In the genomic region with DNA sequence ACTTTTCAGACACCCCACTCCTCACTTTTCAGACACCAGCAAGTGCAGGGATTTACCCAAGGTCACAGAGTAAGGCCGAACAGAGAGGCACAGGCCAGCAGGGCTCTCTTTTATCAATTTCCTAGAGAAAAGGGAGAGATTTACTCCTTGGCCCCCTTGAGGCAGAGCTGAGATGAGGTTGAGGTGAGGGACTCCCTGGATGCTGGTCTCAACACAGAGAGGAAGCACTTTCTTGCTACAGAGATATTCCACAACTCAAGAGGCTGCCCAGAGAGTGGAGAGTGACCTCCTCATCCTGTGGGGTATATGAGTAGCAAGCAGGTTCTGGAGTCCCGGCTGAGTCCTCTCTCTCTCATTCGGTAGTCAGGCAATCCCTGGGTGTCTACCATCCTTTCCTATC, we compare ENCODE assay signal across 15 cellular contexts. TPM values are rescaled to one million over a fixed set of nuclear protein-coding genes. Genes with fewer than 3 reads are reported as not detected.
DNase-seq lines count a peak whose midpoint lies in the region; ATAC-seq and TF ChIP-seq lines count a peak whose summit lies in the region.
"Had no signal": no experiment of that assay in that cellular context is flagged by ENCODE, and none has a peak within 500 bp of the region (broad histone marks: within the 10 kb centered on the region; RNA-seq: fewer than 3 reads in every experiment).

No MANE protein-coding gene starts in this region.

- in situ Hi-C loops in brain microvascular endothelial cell (cut with HindIII; ENCODE audit: low pct_ligation_motif_present, low sequenced_read_pairs): no loop called here

- H3K27ac ChIP-seq in DND-41 (ENCODE audit: low read length) (no peak overlapping the region), brain microvascular endothelial cell (no peak overlapping the region), ovary (peak overlapping the region in 1 of 2 donors; percentile 96)
- no peak overlapping the region for H3K27ac ChIP-seq in CD4-positive, alpha-beta memory T cell (ENCODE audit: low read depth, low read length)

- TF ChIP-seq CTCF in DND-41 (IDR thresholded peaks at IDR 0.05; ENCODE audit: borderline replicate concordance, extremely low read depth, low read length, poor library complexity, severe bottlenecking): peak; percentile 24
- peak; percentile 42 for TF ChIP-seq CTCF in brain microvascular endothelial cell (IDR thresholded peaks at IDR 0.05; ENCODE audit: low read depth, low read length, missing control alignments)
- peak; percentile 7 for TF ChIP-seq CTCF in nephron progenitor cell (IDR thresholded peaks at IDR 0.05)
- no peak for TF ChIP-seq CTCF in ovary (IDR thresholded peaks at IDR 0.05)

- no peak overlapping the region for H3K4me3 Mint-ChIP-seq in nephron progenitor cell
- peak overlapping the region in 3 of 8 donors; percentile 15 to 59 (median 48) for H3K4me3 Mint-ChIP-seq in CD4-positive, alpha-beta memory T cell

- H3K79me2 ChIP-seq in DND-41 (ENCODE audit: insufficient read depth, low read length): no peaks in the 10 kb centered on the region

- no peak for ATAC-seq in DND-41 (ENCODE audit: insufficient read depth, low read depth)
- no peak for ATAC-seq in HG02588 (IDR thresholded peaks at IDR 0.05; ENCODE audit: unreplicated experiment)
- ATAC-seq in HG02763 (IDR thresholded peaks at IDR 0.05; ENCODE audit: unreplicated experiment): no peak
- ATAC-seq: mucosa of descending colon had no signal

- H2AFZ ChIP-seq in DND-41 (ENCODE audit: low read depth, low read length): no peak overlapping the region

- TF ChIP-seq EP300 in ovary (IDR thresholded peaks at IDR 0.05): no peak

- no peak overlapping the region for H3K9ac ChIP-seq in DND-41 (ENCODE audit: low read depth, low read length)

- no peaks in the 10 kb centered on the region for H3K36me3 Mint-ChIP-seq in nephron progenitor cell (ENCODE audit: low read depth)
- no peaks in the 10 kb centered on the region for H3K36me3 Mint-ChIP-seq in CD4-positive, alpha-beta memory T cell

- DNase-seq in DND-41 (no peak), MV-4-11 (lab: John Stamatoyannopoulos, UW) (peak; percentile 13), brain microvascular endothelial cell (no peak), nephron progenitor cell (no peak), ovary (no peak)
- DNase-seq in CD4-positive, alpha-beta memory T cell: no peak
- DNase-seq: activated gamma-delta T cell treated with Interleukin-2 at 50 U/mL for 16 hours, caudate nucleus, esophagus squamous epithelium, mucosa of descending colon, NCI-H1417 treated with DMSO at 0.1 percent for 48 hours, NCI-H526 treated with DMSO at 0.1 percent for 48 hours, sigmoid colon had no signal

- H4K20me1 ChIP-seq in DND-41 (ENCODE audit: insufficient read depth, low read length): no peaks in the 10 kb centered on the region; the same call in 1 of the 2 replicates

- H3K36me3 ChIP-seq in DND-41 (ENCODE audit: insufficient read depth, low read length) (no peaks in the 10 kb centered on the region), brain microvascular endothelial cell (replicated peaks) (no peaks in the 10 kb centered on the region), ovary (no peaks in the 10 kb centered on the region)
- no peaks in the 10 kb centered on the region for H3K36me3 ChIP-seq in CD4-positive, alpha-beta memory T cell (ENCODE audit: insufficient read depth, low read length)
- H3K36me3 ChIP-seq: esophagus squamous epithelium, sigmoid colon had no signal

- peaks cover 18% of the 10 kb centered on the region for H3K4me1 ChIP-seq in DND-41 (ENCODE audit: insufficient read depth, low read length)
- peaks cover 16% of the 10 kb centered on the region for H3K4me1 ChIP-seq in ovary (ENCODE audit: insufficient read depth)
- peaks cover 8% of the 10 kb centered on the region for H3K4me1 ChIP-seq in CD4-positive, alpha-beta memory T cell (ENCODE audit: insufficient read depth, low read length)

- POLR2A ChIA-PET in CD4-positive, alpha-beta memory T cell (lab: Charles Lee; ENCODE audit: partially characterized antibody): no interaction called here

- intact Hi-C loops in ovary (cut with DNase I): loop anchor here in 2 of 4 donors (2.0 kb wide), 1 partner anchor 29 kb away; no protein-coding TSS in a partner anchor
- intact Hi-C loops in CD4-positive, alpha-beta memory T cell (cut with micrococcal nuclease): loop anchor here (2.0 kb wide), 1 partner anchor 355 kb away; no protein-coding TSS in a partner anchor

- H3K27me3 ChIP-seq in DND-41 (ENCODE audit: insufficient read depth, low read length, poor library complexity) (peaks cover 8% of the 10 kb centered on the region), brain microvascular endothelial cell (replicated peaks) (no peaks in the 10 kb centered on the region), ovary (no peaks in the 10 kb centered on the region)
- H3K27me3 ChIP-seq in CD4-positive, alpha-beta memory T cell (ENCODE audit: insufficient read depth, low read length): no peaks in the 10 kb centered on the region
- H3K27me3 ChIP-seq: sigmoid colon had no signal

- H3K4me1 Mint-ChIP-seq in nephron progenitor cell: peaks cover 35% of the 10 kb centered on the region
- peaks cover 6 to 15% (median 11%) of the 10 kb centered on the region in 4 donors for H3K4me1 Mint-ChIP-seq in CD4-positive, alpha-beta memory T cell

- H3K9me3 ChIP-seq in DND-41 (ENCODE audit: insufficient read depth, low read length, severe bottlenecking): no peaks in the 10 kb centered on the region
- H3K9me3 ChIP-seq in ovary: no peaks in the 10 kb centered on the region
- no peaks in the 10 kb centered on the region for H3K9me3 ChIP-seq in CD4-positive, alpha-beta memory T cell (ENCODE audit: control insufficient read depth in 1 of 2, low read length in 2 of 2)
- H3K9me3 ChIP-seq: esophagus squamous epithelium, mucosa of descending colon, sigmoid colon had no signal

- CTCF ChIA-PET in CD4-positive, alpha-beta memory T cell (lab: Charles Lee; ENCODE audit: partially characterized antibody): interaction anchor here (1.0 to 7.3 kb wide), 14 partner anchors 8 to 355 kb away, joined by 3 to 110 read pairs (median 8); no protein-coding TSS in a partner anchor

- no peaks in the 10 kb centered on the region for H3K9me3 Mint-ChIP-seq in nephron progenitor cell
- H3K9me3 Mint-ChIP-seq in CD4-positive, alpha-beta memory T cell: no peaks in the 10 kb centered on the region

- H3K27ac Mint-ChIP-seq in nephron progenitor cell: no peak overlapping the region
- peak overlapping the region in 2 of 7 donors; percentile 17 to 46 for H3K27ac Mint-ChIP-seq in CD4-positive, alpha-beta memory T cell

- H3K4me3 ChIP-seq in DND-41 (ENCODE audit: low read depth in 1 of 2, low read length in 2 of 2): no peak overlapping the region
- H3K4me3 ChIP-seq in brain microvascular endothelial cell (ENCODE audit: low read depth, low read length): no peak overlapping the region
- H3K4me3 ChIP-seq in ovary: no peak overlapping the region
- no peak overlapping the region for H3K4me3 ChIP-seq in CD4-positive, alpha-beta memory T cell (ENCODE audit: low read length in 2 of 2)
- H3K4me3 ChIP-seq: mucosa of descending colon had no signal

- WGBS in ovary, 3 donors: 37 to 60% (median 53%) methylated on average over 3 of the region's 3 CpGs

- no peak for TF ChIP-seq POLR2A in ovary (IDR thresholded peaks at IDR 0.05)

- no peak overlapping the region for H3K4me2 ChIP-seq in DND-41 (ENCODE audit: insufficient read depth, low read length)

- peaks cover 3% of the 10 kb centered on the region for H3K27me3 Mint-ChIP-seq in nephron progenitor cell (ENCODE audit: low read depth, poor library complexity)
- peaks cover 7 to 19% of the 10 kb centered on the region in 2 donors for H3K27me3 Mint-ChIP-seq in CD4-positive, alpha-beta memory T cell

RNA-seq across cellular contexts. Expression of gene ARHGEF17, which starts 2.0 kb away (rescaled TPM):
- 10 to 100 TPM; 29.8 to 83.8 (median 46.7) TPM for total RNA-seq in ovary
- 10 to 100 TPM; 21.0 to 38.0 TPM for polyA plus RNA-seq in ovary
- under 1 TPM in 1 of 2 experiments, not detected in 1; 0.23 TPM for total RNA-seq in CD4-positive, alpha-beta memory T cell
- polyA plus RNA-seq in CD4-positive, alpha-beta memory T cell: not detected

RNA-seq across cellular contexts. Expression of gene P2RY6, which starts 33.9 kb away (rescaled TPM):
- 1 to 10 TPM in 2 of 7 donors, under 1 TPM in 4, not detected in 1; 0.23 to 1.4 (median 0.62) TPM for total RNA-seq in ovary
- under 1 TPM; 0.57 to 0.79 TPM for polyA plus RNA-seq in ovary
- total RNA-seq in CD4-positive, alpha-beta memory T cell: under 1 TPM; 0.61 to 0.87 TPM
- polyA plus RNA-seq in CD4-positive, alpha-beta memory T cell: not detected

Comparison
In these comparisons a context has a peak if more than half of its experiments do, and no peak if none do; other contexts are left out.
1. CTCF ChIP-seq: peak in DND-41 (single experiment), brain microvascular endothelial cell (single experiment) and nephron progenitor cell (single experiment); none in ovary (0 of 3).
2. RNA of gene ARHGEF17, which starts 2.0 kb away (total RNA-seq): 29.8 to 83.8 TPM in ovary; 0.23 TPM in CD4-positive, alpha-beta memory T cell; every median in the first group is over 10 times any median in the second.